ENCODE assay signal across 23 cellular contexts in genomic region chr15:61038910-61039309, GRCh38.
DNase-seq lines count a peak whose midpoint lies in the region; ATAC-seq, FAIRE-seq and TF ChIP-seq lines count a peak whose summit lies in the region.
"Had no signal": no experiment of that assay in that cellular context is flagged by ENCODE, and none has a peak within 500 bp of the region (broad histone marks: within the 10 kb centered on the region; RNA-seq: fewer than 3 reads in every experiment).

No MANE protein-coding gene starts in this region.

- no peak overlapping the region for H3K4me3 ChIP-seq in AG10803 (ENCODE audit: low read length)
- peak overlapping the region; percentile 14 to 16 for H3K4me3 ChIP-seq in ascending aorta
- no peak overlapping the region for H3K4me3 ChIP-seq in gastroesophageal sphincter
- H3K4me3 ChIP-seq in rectal smooth muscle tissue (ENCODE audit: low read length): no peak overlapping the region
- no peak overlapping the region for H3K4me3 ChIP-seq in SK-N-SH (ENCODE audit: low read depth in 2 of 2, low read length in 1 of 2)
- H3K4me3 ChIP-seq: A549, cardiac muscle cell, sigmoid colon, SJSA1 had no signal

- H3K27me3 ChIP-seq in ascending aorta: no peaks in the 10 kb centered on the region
- no peaks in the 10 kb centered on the region for H3K27me3 ChIP-seq in gastroesophageal sphincter
- H3K27me3 ChIP-seq in rectal smooth muscle tissue (ENCODE audit: control insufficient read depth, insufficient read depth, low read length): no peaks in the 10 kb centered on the region
- H3K27me3 ChIP-seq in SK-N-SH (ENCODE audit: insufficient read depth): no peaks in the 10 kb centered on the region
- H3K27me3 ChIP-seq: cardiac muscle cell, sigmoid colon, SJSA1 had no signal

- WGBS in gastroesophageal sphincter (ENCODE audit: low coverage in 1 of 2), 2 donors: 27 to 37% methylated on average over 2 to 3 of the region's 3 CpGs
- WGBS in SK-N-SH (ENCODE audit: low lambda C conversion rate): 74% methylated on average over 3 of the region's 3 CpGs

- TF ChIP-seq EP300 in gastroesophageal sphincter (IDR thresholded peaks at IDR 0.05) (no peak), SK-N-SH (IDR thresholded peaks at IDR 0.05; ENCODE audit: borderline replicate concordance in 1 of 2, low read depth in 1 of 2, low read length in 1 of 2) (no peak)

- POLR2A ChIA-PET in SK-N-SH (lab: Yijun Ruan, JAX): no interaction called here

- TF ChIP-seq CTCF in AG10803 (conservative IDR thresholded peaks at IDR 0.05; ENCODE audit: low read length): no peak
- no peak for TF ChIP-seq CTCF in ascending aorta (IDR thresholded peaks at IDR 0.05)
- no peak for TF ChIP-seq CTCF in gastroesophageal sphincter (IDR thresholded peaks at IDR 0.05)
- no peak for TF ChIP-seq CTCF in SK-N-SH (IDR thresholded peaks at IDR 0.05)

- H3K9me3 ChIP-seq in ascending aorta (no peaks in the 10 kb centered on the region), gastroesophageal sphincter (no peaks in the 10 kb centered on the region), SK-N-SH (no peaks in the 10 kb centered on the region)
- H3K9me3 ChIP-seq: A549, sigmoid colon, SJSA1 had no signal

- peak; percentile 39 for ATAC-seq in gastroesophageal sphincter
- no peak for ATAC-seq in GM21526 (IDR thresholded peaks at IDR 0.05; ENCODE audit: low FRiP score, unreplicated experiment)
- ATAC-seq: A549; natural killer cell; stimulated activated naive CD8-positive, alpha-beta T cell treated with anti-CD3 and anti-CD28 coated beads, Interleukin-15, Interleukin-2, amounts not matched to agents 100 U/mL and 50 U/mL, for 24 hours had no signal

- H3K27ac ChIP-seq in ascending aorta: peak overlapping the region; percentile 42 to 60
- H3K27ac ChIP-seq in gastroesophageal sphincter: no peak overlapping the region
- H3K27ac ChIP-seq in rectal smooth muscle tissue (ENCODE audit: low read depth, low read length): peak overlapping the region; percentile 28
- no peak overlapping the region for H3K27ac ChIP-seq in SK-N-SH (ENCODE audit: low read depth in 2 of 2, low read length in 1 of 2)
- H3K27ac ChIP-seq: A549, cardiac muscle cell, parathyroid adenoma, SJSA1 had no signal

- no peaks in the 10 kb centered on the region for H3K79me2 ChIP-seq in SK-N-SH (ENCODE audit: insufficient read depth)
- H3K79me2 ChIP-seq: parathyroid adenoma had no signal

- H3K4me1 ChIP-seq in ascending aorta (peaks cover 9 to 15% of the 10 kb centered on the region in 2 donors), gastroesophageal sphincter (peaks cover 0 to 45% (median 10%) of the 10 kb centered on the region in 3 donors), rectal smooth muscle tissue (ENCODE audit: control insufficient read depth, insufficient read depth, low read length) (peaks cover 31% of the 10 kb centered on the region), SK-N-SH (ENCODE audit: control insufficient read depth in 1 of 2, insufficient read depth in 2 of 2, low read depth in 1 of 2, low read length in 1 of 2) (peaks cover 16 to 36% of the 10 kb centered on the region in 2 experiments; a peak in 3 of 4 replicates)
- H3K4me1 ChIP-seq: A549, parathyroid adenoma had no signal

- no peak for TF ChIP-seq POLR2A in gastroesophageal sphincter (IDR thresholded peaks at IDR 0.05)

- no peaks in the 10 kb centered on the region for H3K9me2 ChIP-seq in SK-N-SH

- intact Hi-C loops in ascending aorta (cut with DNase I): loop anchor here (5.0 kb wide), 1 partner anchor 97 kb away; no protein-coding TSS in a partner anchor

- peaks cover 25% of the 10 kb centered on the region for H3F3A ChIP-seq in SK-N-SH (replicated peaks; ENCODE audit: insufficient read depth)

- no peak for FAIRE-seq in GM19239 (lab: Jason Lieb, UNC)
- FAIRE-seq: A549, H54, RCC 7860 had no signal

- DNase-seq in AG10803 (ENCODE audit: low read depth) (peak; percentile 72), ascending aorta (ENCODE audit: low spot score in 2 of 2) (no peak), NCI-H187 (lab: John Stamatoyannopoulos, UW) (no peak), GM19239 (ENCODE audit: insufficient read length, low spot score) (no peak), SK-N-SH (no peak)
- DNase-seq: activated CD4-positive, alpha-beta T cell treated with anti-CD3 and anti-CD28 coated beads for 4 hours; activated CD8-positive, alpha-beta memory T cell treated with anti-CD3 and anti-CD28 coated beads for 24 hours; activated T-cell treated with anti-CD3 and anti-CD28 coated beads, Interleukin-2, amount 50 U/mL, for 24 hours; GDM1; natural killer cell; NCI-H526 treated with DMSO at 0.1 percent for 48 hours; sigmoid colon; stimulated activated CD4-positive, alpha-beta T cell treated with anti-CD3 and anti-CD28 coated beads, Interleukin-15, amount 100 ng/mL, for 24 hours; stimulated activated naive CD8-positive, alpha-beta T cell treated with anti-CD3 and anti-CD28 coated beads, Interleukin-15, Interleukin-2, amounts not matched to agents 100 U/mL and 50 U/mL, for 24 hours had no signal

- no peaks in the 10 kb centered on the region for H4K20me1 ChIP-seq in SK-N-SH (ENCODE audit: insufficient read depth)

- H2AFZ ChIP-seq in SK-N-SH (ENCODE audit: low read depth): no peak overlapping the region
- H2AFZ ChIP-seq: parathyroid adenoma had no signal

- H3K9ac ChIP-seq in rectal smooth muscle tissue (ENCODE audit: low read length) (no peak overlapping the region), SK-N-SH (no peak overlapping the region)
- H3K9ac ChIP-seq: parathyroid adenoma had no signal

- CTCF ChIA-PET in SK-N-SH (lab: Yijun Ruan, JAX): interaction anchor here (0.7 to 1.8 kb wide), 3 partner anchors 98 to 454 kb away, joined by 3 to 5 read pairs (median 4); no protein-coding TSS in a partner anchor

- H3K36me3 ChIP-seq in ascending aorta (no peaks in the 10 kb centered on the region), gastroesophageal sphincter (no peaks in the 10 kb centered on the region), rectal smooth muscle tissue (ENCODE audit: control insufficient read depth, insufficient read depth, low read length) (no peaks in the 10 kb centered on the region), SK-N-SH (replicated peaks in 1 of 2; ENCODE audit: control insufficient read depth in 1 of 2, insufficient read depth in 2 of 2, low read length in 1 of 2) (no peaks in the 10 kb centered on the region)
- H3K36me3 ChIP-seq: cardiac muscle cell, sigmoid colon, SJSA1 had no signal

- no peak for TF ChIP-seq RAD21 in SK-N-SH (IDR thresholded peaks at IDR 0.05; ENCODE audit: low read length)

- no peak overlapping the region for H3K4me2 ChIP-seq in SK-N-SH
- H3K4me2 ChIP-seq: A549 had no signal

TF ChIP-seq in SK-N-SH, 30 proteins besides CTCF, POLR2A, EP300 and RAD21:
- TF ChIP-seq, protein P1, sequence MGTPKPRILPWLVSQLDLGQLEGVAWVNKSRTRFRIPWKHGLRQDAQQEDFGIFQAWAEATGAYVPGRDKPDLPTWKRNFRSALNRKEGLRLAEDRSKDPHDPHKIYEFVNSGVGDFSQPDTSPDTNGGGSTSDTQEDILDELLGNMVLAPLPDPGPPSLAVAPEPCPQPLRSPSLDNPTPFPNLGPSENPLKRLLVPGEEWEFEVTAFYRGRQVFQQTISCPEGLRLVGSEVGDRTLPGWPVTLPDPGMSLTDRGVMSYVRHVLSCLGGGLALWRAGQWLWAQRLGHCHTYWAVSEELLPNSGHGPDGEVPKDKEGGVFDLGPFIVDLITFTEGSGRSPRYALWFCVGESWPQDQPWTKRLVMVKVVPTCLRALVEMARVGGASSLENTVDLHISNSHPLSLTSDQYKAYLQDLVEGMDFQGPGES (IDR thresholded peaks at IDR 0.05; ENCODE audit: low read depth, low read length): no peak
- TF ChIP-seq, protein P2, sequence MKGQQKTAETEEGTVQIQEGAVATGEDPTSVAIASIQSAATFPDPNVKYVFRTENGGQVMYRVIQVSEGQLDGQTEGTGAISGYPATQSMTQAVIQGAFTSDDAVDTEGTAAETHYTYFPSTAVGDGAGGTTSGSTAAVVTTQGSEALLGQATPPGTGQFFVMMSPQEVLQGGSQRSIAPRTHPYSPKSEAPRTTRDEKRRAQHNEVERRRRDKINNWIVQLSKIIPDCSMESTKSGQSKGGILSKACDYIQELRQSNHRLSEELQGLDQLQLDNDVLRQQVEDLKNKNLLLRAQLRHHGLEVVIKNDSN (IDR thresholded peaks at IDR 0.05; ENCODE audit: borderline replicate concordance, low read depth): no peak
- TF ChIP-seq TCF12 (IDR thresholded peaks at IDR 0.05): no peak
- TF ChIP-seq RCOR1 (IDR thresholded peaks at IDR 0.05; ENCODE audit: low read length): no peak
- no peak for TF ChIP-seq MEF2A (IDR thresholded peaks at IDR 0.05; ENCODE audit: borderline replicate concordance, low read depth)

Comparison
In these comparisons a context has a peak if more than half of its experiments do, and no peak if none do; other contexts are left out.
1. H3K4me3 ChIP-seq: peak in ascending aorta (2 of 2); none in AG10803 (single experiment), gastroesophageal sphincter (0 of 2), rectal smooth muscle tissue (single experiment) and SK-N-SH (0 of 2).
2. H3K27ac ChIP-seq: peak in ascending aorta (2 of 2) and rectal smooth muscle tissue (single experiment); none in gastroesophageal sphincter (0 of 4) and SK-N-SH (0 of 2).